ENCODE assay signal across 8 cellular contexts in the genomic region with DNA sequence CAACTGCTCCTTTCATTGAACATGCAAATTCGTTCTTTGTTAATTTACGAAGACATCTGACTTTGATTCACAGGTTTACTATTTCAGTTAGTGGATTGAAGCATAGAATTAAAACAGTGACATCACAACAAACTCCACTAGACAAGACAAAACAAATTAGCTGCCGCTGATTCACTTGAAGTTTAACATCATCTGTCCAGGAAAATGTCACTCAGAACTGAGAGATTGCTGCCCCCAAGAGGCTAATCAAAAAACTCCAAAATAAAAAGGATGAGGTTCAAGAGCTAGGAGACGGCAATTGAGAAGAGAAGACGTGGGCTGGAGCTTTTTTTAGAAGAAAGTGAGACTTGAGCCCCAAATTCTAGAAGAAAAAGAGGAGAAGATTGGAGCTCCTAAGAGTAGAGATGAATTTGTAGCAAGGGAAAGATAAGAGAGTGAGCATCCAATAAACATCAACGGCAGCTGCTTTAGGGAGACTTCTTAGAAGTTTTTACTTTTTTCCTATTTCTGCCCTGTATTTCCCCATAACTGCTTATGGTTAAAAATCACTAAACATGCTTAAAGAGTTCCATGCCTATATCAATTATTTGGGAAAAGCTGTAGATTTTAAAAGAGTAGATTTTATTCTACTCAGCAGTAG. TPM values are rescaled to one million over a fixed set of nuclear protein-coding genes. Genes with fewer than 3 reads are reported as not detected.
DNase-seq lines count a peak whose midpoint lies in the region; ATAC-seq and TF ChIP-seq lines count a peak whose summit lies in the region.

No MANE protein-coding gene starts in this region.

- H3K4me3 ChIP-seq in lower lobe of right lung: no peak overlapping the region

- H3K27ac Mint-ChIP-seq in CD4-positive, alpha-beta T cell: no peak overlapping the region
- no peak overlapping the region for H3K27ac Mint-ChIP-seq in T-helper 2 cell treated with Interferon-gamma antibody and Interleukin-4, amounts not matched to agents 5 μg/mL and 100 μg/mL, for 36 hours

- H3K9me3 ChIP-seq in CD4-positive, alpha-beta T cell (ENCODE audit: control insufficient read depth, low read length): no peaks in the 10 kb centered on the region
- no peaks in the 10 kb centered on the region for H3K9me3 ChIP-seq in lower lobe of right lung

- H3K27ac ChIP-seq in CD4-positive, alpha-beta T cell (ENCODE audit: low read depth, low read length): no peak overlapping the region
- H3K27ac ChIP-seq in lower lobe of right lung: no peak overlapping the region

- no peaks in the 10 kb centered on the region for H3K36me3 Mint-ChIP-seq in CD4-positive, alpha-beta T cell (ENCODE audit: low read depth)
- no peaks in the 10 kb centered on the region for H3K36me3 Mint-ChIP-seq in T-helper 2 cell treated with Interferon-gamma antibody and Interleukin-4, amounts not matched to agents 5 μg/mL and 100 μg/mL, for 36 hours (ENCODE audit: low read depth)

- peak; percentile 53 for TF ChIP-seq CTCF in CD4-positive, alpha-beta T cell (IDR thresholded peaks at IDR 0.05)
- TF ChIP-seq CTCF in lower lobe of right lung (IDR thresholded peaks at IDR 0.05): peak; percentile 40

- no peaks in the 10 kb centered on the region for H3K4me1 ChIP-seq in lower lobe of right lung

- POLR2A ChIA-PET in CD4-positive, alpha-beta T cell (lab: Charles Lee): no interaction called here

- no peaks in the 10 kb centered on the region for H3K27me3 ChIP-seq in CD4-positive, alpha-beta T cell (ENCODE audit: control insufficient read depth, insufficient read depth, low read length)
- no peaks in the 10 kb centered on the region for H3K27me3 ChIP-seq in lower lobe of right lung (ENCODE audit: low read depth)

- H3K27me3 Mint-ChIP-seq in CD4-positive, alpha-beta T cell: peaks cover 6% of the 10 kb centered on the region
- H3K27me3 Mint-ChIP-seq in T-helper 2 cell treated with Interferon-gamma antibody and Interleukin-4, amounts not matched to agents 5 μg/mL and 100 μg/mL, for 36 hours (ENCODE audit: low read depth): peaks cover 3% of the 10 kb centered on the region

- no peaks in the 10 kb centered on the region for H3K9me3 Mint-ChIP-seq in CD4-positive, alpha-beta T cell
- H3K9me3 Mint-ChIP-seq in T-helper 2 cell treated with Interferon-gamma antibody and Interleukin-4, amounts not matched to agents 5 μg/mL and 100 μg/mL, for 36 hours: no peaks in the 10 kb centered on the region

- intact Hi-C loops in CD4-positive, alpha-beta T cell (cut with DNase I, micrococcal nuclease): loop anchor here (1.0 to 5.0 kb wide), 4 partner anchors 414 to 1411 kb away; no protein-coding TSS in a partner anchor
- intact Hi-C loops in lower lobe of right lung (cut with DNase I): no loop called here

- H3K4me3 Mint-ChIP-seq in CD4-positive, alpha-beta T cell: no peak overlapping the region
- H3K4me3 Mint-ChIP-seq in T-helper 2 cell treated with Interferon-gamma antibody and Interleukin-4, amounts not matched to agents 5 μg/mL and 100 μg/mL, for 36 hours: no peak overlapping the region

- H3K36me3 ChIP-seq in lower lobe of right lung: no peaks in the 10 kb centered on the region

- H3K4me1 Mint-ChIP-seq in CD4-positive, alpha-beta T cell (ENCODE audit: low read depth): peaks cover 5% of the 10 kb centered on the region
- peaks cover 4% of the 10 kb centered on the region for H3K4me1 Mint-ChIP-seq in T-helper 2 cell treated with Interferon-gamma antibody and Interleukin-4, amounts not matched to agents 5 μg/mL and 100 μg/mL, for 36 hours (ENCODE audit: low read depth)

- ATAC-seq in CD4-positive, alpha-beta T cell (ENCODE audit: poor library complexity): no peak
- peak; percentile 88 for ATAC-seq in GM18502 (IDR thresholded peaks at IDR 0.05; ENCODE audit: poor library complexity, unreplicated experiment)
- peak; percentile 69 for ATAC-seq in HG03378 (IDR thresholded peaks at IDR 0.05; ENCODE audit: unreplicated experiment)
- ATAC-seq in lower lobe of right lung: no peak
- no peak for ATAC-seq in HG03196 (IDR thresholded peaks at IDR 0.05; ENCODE audit: unreplicated experiment)

- CTCF ChIA-PET in CD4-positive, alpha-beta T cell (lab: Charles Lee): interaction anchor here (0.9 to 1.9 kb wide), 7 partner anchors 10 to 1411 kb away, joined by 3 to 5 read pairs (median 3); no protein-coding TSS in a partner anchor

- no peak for DNase-seq in CD4-positive, alpha-beta T cell
- DNase-seq in NCI-H748 treated with DMSO at 0.1 percent for 48 hours (lab: John Stamatoyannopoulos, UW) (peak; percentile 80), lower lobe of right lung (no peak)
- peak; percentile 11 for DNase-seq in central memory CD4-positive, alpha-beta T cell
- no peak for DNase-seq in T-helper 2 cell treated with Interferon-gamma antibody and Interleukin-4, amounts not matched to agents 5 μg/mL and 100 μg/mL, for 36 hours (ENCODE audit: low spot score)

RNA-seq across cellular contexts. Expression of gene TPP2, which starts 40.8 kb away (rescaled TPM):
- 100 to 1,000 TPM; 146 to 147 TPM for total RNA-seq in CD4-positive, alpha-beta T cell
- total RNA-seq in lower lobe of right lung: 41.7 TPM

Comparison
In these comparisons a context has a peak if more than half of its experiments do, and no peak if none do; other contexts are left out.
1. ATAC-seq: peak in GM18502 (single experiment) and HG03378 (single experiment); none in CD4-positive, alpha-beta T cell (single experiment), lower lobe of right lung (0 of 2) and HG03196 (single experiment).
2. DNase-seq: peak in NCI-H748 treated with DMSO at 0.1 percent for 48 hours (single experiment) and central memory CD4-positive, alpha-beta T cell (single experiment); none in CD4-positive, alpha-beta T cell (0 of 10), lower lobe of right lung (single experiment) and T-helper 2 cell treated with Interferon-gamma antibody and Interleukin-4, amounts not matched to agents 5 μg/mL and 100 μg/mL, for 36 hours (single experiment).